8 cellular contexts compared by ENCODE assay signal in genomic region chr1:153670859-153671622, GRCh38. TPM values are rescaled to one million over a fixed set of nuclear protein-coding genes. Genes with fewer than 3 reads are reported as not detected.
DNase-seq lines count a peak whose midpoint lies in the region; ATAC-seq and TF ChIP-seq lines count a peak whose summit lies in the region.

Gene ILF2 (minus strand): TSS chr1:153670993. CDS start chr1:153670922, 71 bp downstream.

- peaks cover 36% of the 10 kb centered on the region for H3K36me3 ChIP-seq in GM23338 (ENCODE audit: insufficient read depth)

- DNase-seq in EL (peak; percentile 99), GM23338 (ENCODE audit: low spot score) (peak; percentile 100), LHCN-M2 (ENCODE audit: low read depth) (peak; percentile 99), RPMI7951 (ENCODE audit: low read depth) (peak; percentile 99), fibroblast of peridontal ligament (ENCODE audit: extremely low read depth) (peak; percentile 100), natural killer cell (peak; percentile 93)
- peak; percentile 92 to 93 for DNase-seq in activated T-helper 1 cell treated with anti-CD3 and anti-CD28 coated beads, Interleukin-2, amount 50 U/mL, for 16 hours (ENCODE audit: low read depth in 1 of 2, low spot score in 1 of 2)
- DNase-seq in stimulated activated naive CD4-positive, alpha-beta T cell treated with Interleukin-2 at 50 U/mL for 16 hours (lab: John Stamatoyannopoulos, UW) = peak; percentile 96

- peak within 1 kb of the TSS; percentile 65 for H3K27ac ChIP-seq in GM23338 (ENCODE audit: low read depth)

- peaks cover 8% of the 10 kb centered on the region for H4K20me1 ChIP-seq in GM23338 (replicated peaks; ENCODE audit: insufficient read depth)

- H3K79me2 ChIP-seq in GM23338 (replicated peaks; ENCODE audit: insufficient read depth) = peaks cover 34% of the 10 kb centered on the region

- H3K4me1 ChIP-seq in GM23338 (ENCODE audit: insufficient read depth) = peaks cover 4% of the 10 kb centered on the region; the same call in 1 of the 2 replicates

- no peak within 1 kb of the TSS for H3K27ac Mint-ChIP-seq in GM23338
- no peak within 1 kb of the TSS for H3K27ac Mint-ChIP-seq in natural killer cell

- intact Hi-C loops in natural killer cell (cut with micrococcal nuclease) = loop anchor here (1.0 to 10.0 kb wide), 4 partner anchors 13 to 316 kb away; partner anchors contain the start of genes CHTOP, RAB13, SLC27A3 and SNAPIN

- TF ChIP-seq CTCF in GM23338 (conservative IDR thresholded peaks at IDR 0.05; ENCODE audit: low read depth in 2 of 2) (peak in 1 of 2 experiments; percentile 16; a peak in 1 of 4 replicates), natural killer cell (IDR thresholded peaks at IDR 0.05) (peak; percentile 23)

- H3K36me3 Mint-ChIP-seq in GM23338 (ENCODE audit: low read depth) = peaks cover 44% of the 10 kb centered on the region
- peaks cover 11% of the 10 kb centered on the region for H3K36me3 Mint-ChIP-seq in natural killer cell

- ATAC-seq in GM23338 (peak; percentile 93), natural killer cell (peak; percentile 85 to 97 (median 91))

- H3K9me3 Mint-ChIP-seq in GM23338 = no peaks in the 10 kb centered on the region; the same call in 2 of the 3 replicates
- H3K9me3 Mint-ChIP-seq in natural killer cell = no peaks in the 10 kb centered on the region

- peaks cover 12% of the 10 kb centered on the region; the same call in 2 of the 3 replicates for H3K4me1 Mint-ChIP-seq in GM23338
- H3K4me1 Mint-ChIP-seq in natural killer cell = peaks cover 8 to 10% of the 10 kb centered on the region in 2 donors

- H3K4me3 Mint-ChIP-seq in GM23338 = no peak within 1 kb of the TSS
- no peak within 1 kb of the TSS for H3K4me3 Mint-ChIP-seq in natural killer cell

- H3F3A ChIP-seq in GM23338 (replicated peaks; ENCODE audit: low read depth) = peaks cover 36% of the 10 kb centered on the region

- H2AFZ ChIP-seq in GM23338 = no peak within 1 kb of the TSS; the same call in 1 of the 2 replicates

- peak within 1 kb of the TSS; percentile 91 for H3K4me2 ChIP-seq in GM23338

- H3K9me2 ChIP-seq in GM23338 (ENCODE audit: insufficient read depth) = no peaks in the 10 kb centered on the region

- no peaks in the 10 kb centered on the region for H3K27me3 ChIP-seq in GM23338 (ENCODE audit: insufficient read depth)

- H3K27me3 Mint-ChIP-seq in GM23338 (ENCODE audit: insufficient read depth, low read depth, poor library complexity) (peaks cover 8% of the 10 kb centered on the region), natural killer cell (ENCODE audit: low read depth in 2 of 2) (no peaks in the 10 kb centered on the region)

- H3K4me3 ChIP-seq in GM23338 = peak within 1 kb of the TSS; percentile 97

TF ChIP-seq in GM23338, 12 proteins besides CTCF, POLR2A, EP300 and RAD21:
- TF ChIP-seq CREB1 (CRISPR knock-in tag; IDR thresholded peaks at IDR 0.05; ENCODE audit: low read depth) = peak; percentile 89
- peak; percentile 94 for TF ChIP-seq POLR2AphosphoS5 (IDR thresholded peaks at IDR 0.05; ENCODE audit: low read depth)
- no peak for TF ChIP-seq EZH2phosphoT487 (IDR thresholded peaks at IDR 0.05; ENCODE audit: unreplicated experiment)
- TF ChIP-seq EZH2 (IDR thresholded peaks at IDR 0.05; ENCODE audit: low read depth, unreplicated experiment) = no peak
- TF ChIP-seq ETS1 (IDR thresholded peaks at IDR 0.05) = peak; percentile 69

RNA-seq across cellular contexts. Expression of gene ILF2, which starts in this region (rescaled TPM):
- total RNA-seq in GM23338 (2014; rRNA removed; shearing (Covaris generic)) = 314 and 337 TPM in 2 replicates
- polyA plus RNA-seq in GM23338 (2016; fragmentation: Nextera tagmentation; extraction: Ambion mirVana) = 204 and 214 TPM in 2 replicates
- total RNA-seq in LHCN-M2 (2014; rRNA removed) (295 and 319 TPM in 2 replicates), natural killer cell (100 to 1,000 TPM in 2 of 3 donors, 10 to 100 TPM in 1; 97.6 to 134 (median 110) TPM)
- polyA plus RNA-seq in LHCN-M2 (2012) = 235 TPM
- total RNA-seq in RPMI7951 (2014; rRNA removed; shearing (Covaris generic)) = 295 and 309 TPM in 2 replicates

Comparison
In these comparisons a context has a peak if more than half of its experiments do, and no peak if none do; other contexts are left out.
1. Peak in every context shown above with its lines: DNase-seq, ATAC-seq, H3K4me3 ChIP-seq and H3K27ac ChIP-seq.